8 cellular contexts compared by ENCODE assay signal in genomic region chr10:323651-324293, GRCh38.
DNase-seq lines count a peak whose midpoint lies in the region; ATAC-seq and TF ChIP-seq lines count a peak whose summit lies in the region.

No MANE protein-coding gene starts in this region.

- no peaks in the 10 kb centered on the region for H4K20me1 ChIP-seq in DND-41 (ENCODE audit: insufficient read depth, low read length)

- H3K4me2 ChIP-seq in DND-41 (ENCODE audit: insufficient read depth, low read length) (no peak overlapping the region), neuronal stem cell (ENCODE audit: insufficient read depth, low read length, poor library complexity, severe bottlenecking) (no peak overlapping the region)

- no peak overlapping the region for H3K23ac ChIP-seq in neuronal stem cell (ENCODE audit: low read depth, low read length, poor library complexity)

- no peaks in the 10 kb centered on the region for H3K79me2 ChIP-seq in DND-41 (ENCODE audit: insufficient read depth, low read length)

- peak overlapping the region; percentile 56 for H3K4me3 Mint-ChIP-seq in activated CD8-positive, alpha-beta memory T cell treated with anti-CD3 and anti-CD28 coated beads, Interleukin-2, amount 10 ng/mL, durations not matched to agents 7 days and 5 days

- H3K79me1 ChIP-seq in neuronal stem cell (ENCODE audit: low read depth, low read length), result no peaks in the 10 kb centered on the region

- TF ChIP-seq CTCF in DND-41 (IDR thresholded peaks at IDR 0.05; ENCODE audit: borderline replicate concordance, extremely low read depth, low read length, poor library complexity, severe bottlenecking), result no peak
- no peak for TF ChIP-seq CTCF in psoas muscle (IDR thresholded peaks at IDR 0.05)

- intact Hi-C loops in psoas muscle (cut with DNase I), result no loop called here

- H3K27ac ChIP-seq in DND-41 (ENCODE audit: low read length) (no peak overlapping the region), psoas muscle (no peak overlapping the region), neuronal stem cell (replicated peaks; ENCODE audit: low read length) (no peak overlapping the region)

- no peak overlapping the region for H4K91ac ChIP-seq in neuronal stem cell (ENCODE audit: low read depth, low read length, poor library complexity)

- H2BK120ac ChIP-seq in neuronal stem cell (ENCODE audit: low read depth, low read length), result no peak overlapping the region

- no peak overlapping the region for H3K4ac ChIP-seq in neuronal stem cell (ENCODE audit: low read length)

- H3K27ac Mint-ChIP-seq in activated CD8-positive, alpha-beta memory T cell treated with anti-CD3 and anti-CD28 coated beads, Interleukin-2, amount 10 ng/mL, durations not matched to agents 7 days and 5 days, result peak overlapping the region; percentile 13

- no peak overlapping the region for H3K18ac ChIP-seq in neuronal stem cell (ENCODE audit: low read length)

- no peak overlapping the region for H2BK5ac ChIP-seq in neuronal stem cell (ENCODE audit: low read length)

- H3K9ac ChIP-seq in DND-41 (ENCODE audit: low read depth, low read length), result no peak overlapping the region
- H3K9ac ChIP-seq in neuronal stem cell (ENCODE audit: low read depth, low read length, poor library complexity), result no peak overlapping the region

- H3K27me3 ChIP-seq in DND-41 (ENCODE audit: insufficient read depth, low read length, poor library complexity) (no peaks in the 10 kb centered on the region), psoas muscle (ENCODE audit: insufficient read depth in 3 of 3, low read length in 2 of 3) (no peaks in the 10 kb centered on the region), neuronal stem cell (ENCODE audit: control insufficient read depth in 3 of 3, insufficient read depth in 3 of 3, low read depth in 1 of 3, low read length in 3 of 3) (no peaks in the 10 kb centered on the region)

- ATAC-seq in DND-41 (ENCODE audit: insufficient read depth, low read depth) (peak; percentile 51; the same call in 2 of the 3 replicates), GM21717 (IDR thresholded peaks at IDR 0.05; ENCODE audit: unreplicated experiment) (peak; percentile 93), psoas muscle (peak in 3 of 4 donors; percentile 53 to 78 (median 70))
- ATAC-seq in activated CD8-positive, alpha-beta memory T cell treated with anti-CD3 and anti-CD28 coated beads, Interleukin-2, amount 10 ng/mL, durations not matched to agents 7 days and 5 days, result peak; percentile 99

- no peak for DNase-seq in DND-41
- DNase-seq in KG1 (lab: John Stamatoyannopoulos, UW), result peak; percentile 5
- DNase-seq in activated CD8-positive, alpha-beta memory T cell treated with anti-CD3 and anti-CD28 coated beads, Interleukin-2, amount 10 ng/mL, durations not matched to agents 7 days and 5 days, result peak; percentile 80
- peak; percentile 92 for DNase-seq in fibroblast of the conjunctiva (ENCODE audit: low read depth)
- DNase-seq in psoas muscle, result peak; percentile 81 to 86
- DNase-seq in NCI-H524 (lab: John Stamatoyannopoulos, UW), result no peak
- DNase-seq in neuronal stem cell (ENCODE audit: low spot score), result no peak

- no peak overlapping the region for H3K14ac ChIP-seq in neuronal stem cell (ENCODE audit: low read length)

- peaks cover 13% of the 10 kb centered on the region for H3K4me1 Mint-ChIP-seq in activated CD8-positive, alpha-beta memory T cell treated with anti-CD3 and anti-CD28 coated beads, Interleukin-2, amount 10 ng/mL, durations not matched to agents 7 days and 5 days

- no peaks in the 10 kb centered on the region for H3K9me3 Mint-ChIP-seq in activated CD8-positive, alpha-beta memory T cell treated with anti-CD3 and anti-CD28 coated beads, Interleukin-2, amount 10 ng/mL, durations not matched to agents 7 days and 5 days (ENCODE audit: low read depth)

- no peak overlapping the region for H2AK5ac ChIP-seq in neuronal stem cell (ENCODE audit: low read depth, low read length)

- WGBS in psoas muscle, 3 donors, result 58 to 69% (median 60%) methylated on average over 15 of the region's 15 CpGs
- WGBS in neuronal stem cell (ENCODE audit: extremely low coverage in 2 of 2, insufficient read length in 2 of 2, insufficient replicate concordance in 1 of 2), 2 donors, result no CpG with 5 or more reads among the region's 15 CpGs

- H3K4me3 ChIP-seq in DND-41 (ENCODE audit: low read depth in 1 of 2, low read length in 2 of 2), result no peak overlapping the region
- no peak overlapping the region for H3K4me3 ChIP-seq in psoas muscle
- H3K4me3 ChIP-seq in neuronal stem cell (ENCODE audit: low read length in 2 of 2), result no peak overlapping the region

- H3K4me1 ChIP-seq in DND-41 (ENCODE audit: insufficient read depth, low read length) (peaks cover 26% of the 10 kb centered on the region), psoas muscle (no peaks in the 10 kb centered on the region), neuronal stem cell (ENCODE audit: control insufficient read depth in 2 of 2, insufficient read depth in 1 of 2, low read depth in 1 of 2, low read length in 2 of 2) (no peaks in the 10 kb centered on the region)

- H2AFZ ChIP-seq in DND-41 (ENCODE audit: low read depth, low read length) (no peak overlapping the region), neuronal stem cell (ENCODE audit: low read length) (no peak overlapping the region)

- H3K36me3 Mint-ChIP-seq in activated CD8-positive, alpha-beta memory T cell treated with anti-CD3 and anti-CD28 coated beads, Interleukin-2, amount 10 ng/mL, durations not matched to agents 7 days and 5 days, result peaks cover 7% of the 10 kb centered on the region

- no peak overlapping the region for H2BK12ac ChIP-seq in neuronal stem cell (ENCODE audit: low read length)

- no peak overlapping the region for H2BK15ac ChIP-seq in neuronal stem cell (ENCODE audit: low read length)

- no peaks in the 10 kb centered on the region for H3K27me3 Mint-ChIP-seq in activated CD8-positive, alpha-beta memory T cell treated with anti-CD3 and anti-CD28 coated beads, Interleukin-2, amount 10 ng/mL, durations not matched to agents 7 days and 5 days

- H3K9me3 ChIP-seq in DND-41 (ENCODE audit: insufficient read depth, low read length, severe bottlenecking), result no peaks in the 10 kb centered on the region
- H3K9me3 ChIP-seq in psoas muscle, result no peaks in the 10 kb centered on the region
- peaks cover 0 to 3% of the 10 kb centered on the region in 2 donors for H3K9me3 ChIP-seq in neuronal stem cell (replicated peaks in 1 of 2; ENCODE audit: control insufficient read depth in 2 of 2, insufficient read depth in 1 of 2, low read depth in 1 of 2, low read length in 2 of 2)

- H4K8ac ChIP-seq in neuronal stem cell (ENCODE audit: low read depth, low read length), result no peak overlapping the region

- H3K36me3 ChIP-seq in DND-41 (ENCODE audit: insufficient read depth, low read length) (no peaks in the 10 kb centered on the region), psoas muscle (ENCODE audit: insufficient read depth in 1 of 2, low read depth in 1 of 2) (peaks cover 3 to 60% of the 10 kb centered on the region in 2 donors), neuronal stem cell (replicated peaks in 1 of 2; ENCODE audit: control insufficient read depth in 2 of 2, insufficient read depth in 2 of 2, low read length in 2 of 2) (peaks cover 20 to 71% of the 10 kb centered on the region in 2 donors)

- CTCF ChIA-PET in activated CD8-positive, alpha-beta memory T cell treated with anti-CD3 and anti-CD28 coated beads, Interleukin-2, amount 10 ng/mL, durations not matched to agents 7 days and 5 days (lab: Charles Lee), result interaction anchor here (1.1 to 1.9 kb wide), 2 partner anchors 9 to 12 kb away, joined by 3 to 5 read pairs; no protein-coding TSS in a partner anchor

Comparison
In these comparisons a context has a peak if more than half of its experiments do, and no peak if none do; other contexts are left out.
1. DNase-seq: peak in KG1 (single experiment), activated CD8-positive, alpha-beta memory T cell treated with anti-CD3 and anti-CD28 coated beads, Interleukin-2, amount 10 ng/mL, durations not matched to agents 7 days and 5 days (single experiment), fibroblast of the conjunctiva (single experiment) and psoas muscle (2 of 2); none in DND-41 (single experiment), NCI-H524 (0 of 2) and neuronal stem cell (single experiment).
2. Peak in every context shown above with its lines, with median percentiles within 50 percentile points of each other: ATAC-seq.